8 cellular contexts compared by ENCODE assay signal in the genomic region with DNA sequence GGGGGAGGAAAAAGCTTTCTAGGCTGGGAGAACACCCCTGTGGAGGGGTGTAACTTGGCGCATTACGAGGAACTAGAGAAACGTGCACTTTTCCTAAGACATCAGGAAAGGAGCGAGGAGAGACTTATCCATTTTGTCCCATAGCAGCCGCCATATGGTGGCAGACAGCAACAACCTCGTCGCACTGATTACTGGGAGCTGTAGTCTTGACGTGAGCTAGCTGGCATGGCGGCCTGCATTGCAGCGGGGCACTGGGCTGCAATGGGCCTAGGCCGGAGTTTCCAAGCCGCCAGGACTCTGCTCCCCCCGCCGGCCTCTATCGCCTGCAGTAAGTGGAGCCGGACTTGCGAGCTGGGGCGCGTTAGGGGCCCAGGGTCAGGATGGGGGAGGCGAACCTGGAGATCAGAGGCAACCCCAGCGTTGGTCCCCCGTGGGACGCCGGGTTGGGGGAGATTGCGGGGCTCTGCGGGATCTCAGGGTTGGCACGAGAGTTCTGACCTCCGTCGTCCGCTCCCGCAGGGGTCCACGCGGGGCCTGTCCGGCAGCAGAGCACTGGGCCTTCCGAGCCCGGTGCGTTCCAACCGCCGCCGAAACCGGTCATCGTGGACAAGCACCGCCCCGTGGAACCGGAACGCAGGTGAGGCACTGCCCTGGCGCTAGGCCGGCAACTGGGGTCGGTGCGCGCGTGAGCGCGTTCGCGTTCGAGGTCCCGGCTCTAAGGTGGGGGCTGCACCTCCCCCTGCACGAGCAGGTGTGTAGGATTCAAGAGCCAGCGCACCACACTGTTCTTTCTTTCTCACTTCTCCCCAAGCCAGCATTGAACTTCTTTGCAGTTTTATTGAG. TPM values are rescaled to one million over a fixed set of nuclear protein-coding genes. Genes with fewer than 3 reads are reported as not detected.
DNase-seq lines count a peak whose midpoint lies in the region; ATAC-seq and TF ChIP-seq lines count a peak whose summit lies in the region.

TSS of gene MRPL19 (plus strand) at position 201 of the 843 bp plus-strand sequence. CDS start at position 226, 25 bp downstream.

- no peaks in the 10 kb centered on the region for H3K9me3 ChIP-seq in liver (ENCODE audit: control insufficient read depth in 4 of 4, low read length in 3 of 4)

- TF ChIP-seq RAD21 in liver (IDR thresholded peaks at IDR 0.05): peak in 1 of 2 donors; percentile 8

- no peaks in the 10 kb centered on the region for H3K27me3 ChIP-seq in liver (ENCODE audit: control insufficient read depth in 4 of 4, insufficient read depth in 4 of 4, low read length in 3 of 4)

- peak within 1 kb of the TSS; percentile 90 to 94 for H3K9ac ChIP-seq in liver (ENCODE audit: low read depth in 1 of 2, low read length in 2 of 2)

- H3K36me3 ChIP-seq in liver (ENCODE audit: control insufficient read depth in 4 of 4, insufficient read depth in 3 of 4, low read depth in 1 of 4, low read length in 3 of 4): peaks cover 0 to 12% (median 4%) of the 10 kb centered on the region in 4 donors

- WGBS in liver: under 1% methylated on average over 60 of the region's 60 CpGs

- TF ChIP-seq CTCF in liver (IDR thresholded peaks at IDR 0.05; ENCODE audit: low read depth, low read length, missing input control): peak; percentile 1

- H3K27ac ChIP-seq in liver (ENCODE audit: low read depth in 1 of 2, low read length in 2 of 2): peak within 1 kb of the TSS; percentile 80 to 93

- peak within 1 kb of the TSS; percentile 86 to 96 (median 92) for H3K4me3 ChIP-seq in liver (ENCODE audit: low read depth in 1 of 3, low read length in 3 of 3)

- DNase-seq in CD1c-positive myeloid dendritic cell (ENCODE audit: extremely low spot score) (peak; percentile 83), NCI-H748 treated with DMSO at 0.1 percent for 48 hours (lab: John Stamatoyannopoulos, UW) (peak; percentile 62), dermis microvascular lymphatic vessel endothelial cell (ENCODE audit: low read depth in 2 of 2) (peak; percentile 84 to 93)
- peak; percentile 62 to 70 for DNase-seq in activated CD4-positive, alpha-beta T cell treated with anti-CD3 and anti-CD28 coated beads, Interleukin-2, amount 50 U/mL, for 4 hours
- DNase-seq in stimulated activated CD4-positive, alpha-beta T cell treated with anti-CD3 and anti-CD28 coated beads, Interleukin-4, amount 100 ng/mL, for 1 hour: peak; percentile 69

- peaks cover 0 to 9% (median 7%) of the 10 kb centered on the region in 4 donors for H3K4me1 ChIP-seq in liver (ENCODE audit: control insufficient read depth in 4 of 4, insufficient read depth in 4 of 4, low read length in 3 of 4)

- peak; percentile 98 for ATAC-seq in GM19395 (IDR thresholded peaks at IDR 0.05; ENCODE audit: unreplicated experiment)
- ATAC-seq in HG03558 (IDR thresholded peaks at IDR 0.05; ENCODE audit: extremely low read depth, unreplicated experiment): peak; percentile 92

TF ChIP-seq in liver, 16 proteins besides CTCF, POLR2A, EP300 and RAD21:
- TF ChIP-seq HNF4A (conservative IDR thresholded peaks at IDR 0.05) (peak in 1 of 2 donors; percentile 14), TAF1 (conservative IDR thresholded peaks at IDR 0.05) (peak; percentile 59), RXRA (IDR thresholded peaks at IDR 0.05) (peak in 1 of 2 donors; percentile 29), JUND (IDR thresholded peaks at IDR 0.05) (no peak), SP1 (IDR thresholded peaks at IDR 0.05) (no peak), FOXA2 (IDR thresholded peaks at IDR 0.05) (no peak), NR2F2 (IDR thresholded peaks at IDR 0.05) (no peak), YY1 (IDR thresholded peaks at IDR 0.05) (peak; percentile 98), GABPA (IDR thresholded peaks at IDR 0.05 in 1 of 2, conservative IDR thresholded peaks at IDR 0.05 in 1 of 2) (peak in 1 of 2 donors; percentile 59), MAX (IDR thresholded peaks at IDR 0.05) (peak; percentile 62), FOXA1 (IDR thresholded peaks at IDR 0.05) (no peak), HNF4G (IDR thresholded peaks at IDR 0.05) (no peak), EGR1 (IDR thresholded peaks at IDR 0.05; ENCODE audit: low read depth in 2 of 2) (no peak)
- TF ChIP-seq, protein P1, sequence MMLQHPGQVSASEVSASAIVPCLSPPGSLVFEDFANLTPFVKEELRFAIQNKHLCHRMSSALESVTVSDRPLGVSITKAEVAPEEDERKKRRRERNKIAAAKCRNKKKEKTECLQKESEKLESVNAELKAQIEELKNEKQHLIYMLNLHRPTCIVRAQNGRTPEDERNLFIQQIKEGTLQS (IDR thresholded peaks at IDR 0.05): no peak
- TF ChIP-seq, protein P2, sequence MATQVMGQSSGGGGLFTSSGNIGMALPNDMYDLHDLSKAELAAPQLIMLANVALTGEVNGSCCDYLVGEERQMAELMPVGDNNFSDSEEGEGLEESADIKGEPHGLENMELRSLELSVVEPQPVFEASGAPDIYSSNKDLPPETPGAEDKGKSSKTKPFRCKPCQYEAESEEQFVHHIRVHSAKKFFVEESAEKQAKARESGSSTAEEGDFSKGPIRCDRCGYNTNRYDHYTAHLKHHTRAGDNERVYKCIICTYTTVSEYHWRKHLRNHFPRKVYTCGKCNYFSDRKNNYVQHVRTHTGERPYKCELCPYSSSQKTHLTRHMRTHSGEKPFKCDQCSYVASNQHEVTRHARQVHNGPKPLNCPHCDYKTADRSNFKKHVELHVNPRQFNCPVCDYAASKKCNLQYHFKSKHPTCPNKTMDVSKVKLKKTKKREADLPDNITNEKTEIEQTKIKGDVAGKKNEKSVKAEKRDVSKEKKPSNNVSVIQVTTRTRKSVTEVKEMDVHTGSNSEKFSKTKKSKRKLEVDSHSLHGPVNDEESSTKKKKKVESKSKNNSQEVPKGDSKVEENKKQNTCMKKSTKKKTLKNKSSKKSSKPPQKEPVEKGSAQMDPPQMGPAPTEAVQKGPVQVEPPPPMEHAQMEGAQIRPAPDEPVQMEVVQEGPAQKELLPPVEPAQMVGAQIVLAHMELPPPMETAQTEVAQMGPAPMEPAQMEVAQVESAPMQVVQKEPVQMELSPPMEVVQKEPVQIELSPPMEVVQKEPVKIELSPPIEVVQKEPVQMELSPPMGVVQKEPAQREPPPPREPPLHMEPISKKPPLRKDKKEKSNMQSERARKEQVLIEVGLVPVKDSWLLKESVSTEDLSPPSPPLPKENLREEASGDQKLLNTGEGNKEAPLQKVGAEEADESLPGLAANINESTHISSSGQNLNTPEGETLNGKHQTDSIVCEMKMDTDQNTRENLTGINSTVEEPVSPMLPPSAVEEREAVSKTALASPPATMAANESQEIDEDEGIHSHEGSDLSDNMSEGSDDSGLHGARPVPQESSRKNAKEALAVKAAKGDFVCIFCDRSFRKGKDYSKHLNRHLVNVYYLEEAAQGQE (IDR thresholded peaks at IDR 0.05): peak; percentile 68
- TF ChIP-seq, protein P3, sequence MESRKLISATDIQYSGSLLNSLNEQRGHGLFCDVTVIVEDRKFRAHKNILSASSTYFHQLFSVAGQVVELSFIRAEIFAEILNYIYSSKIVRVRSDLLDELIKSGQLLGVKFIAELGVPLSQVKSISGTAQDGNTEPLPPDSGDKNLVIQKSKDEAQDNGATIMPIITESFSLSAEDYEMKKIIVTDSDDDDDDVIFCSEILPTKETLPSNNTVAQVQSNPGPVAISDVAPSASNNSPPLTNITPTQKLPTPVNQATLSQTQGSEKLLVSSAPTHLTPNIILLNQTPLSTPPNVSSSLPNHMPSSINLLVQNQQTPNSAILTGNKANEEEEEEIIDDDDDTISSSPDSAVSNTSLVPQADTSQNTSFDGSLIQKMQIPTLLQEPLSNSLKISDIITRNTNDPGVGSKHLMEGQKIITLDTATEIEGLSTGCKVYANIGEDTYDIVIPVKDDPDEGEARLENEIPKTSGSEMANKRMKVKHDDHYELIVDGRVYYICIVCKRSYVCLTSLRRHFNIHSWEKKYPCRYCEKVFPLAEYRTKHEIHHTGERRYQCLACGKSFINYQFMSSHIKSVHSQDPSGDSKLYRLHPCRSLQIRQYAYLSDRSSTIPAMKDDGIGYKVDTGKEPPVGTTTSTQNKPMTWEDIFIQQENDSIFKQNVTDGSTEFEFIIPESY (IDR thresholded peaks at IDR 0.05): peak; percentile 94

RNA-seq across cellular contexts. Expression of gene MRPL19, which starts in this region (rescaled TPM):
- 22.9 and 36.5 TPM in 2 replicates for total RNA-seq in dermis microvascular lymphatic vessel endothelial cell
- total RNA-seq in liver: 10 to 100 TPM; 34.8 to 35.6 TPM
- 10 to 100 TPM; 49.5 to 58.5 TPM for polyA plus RNA-seq in liver

Comparison
In these comparisons a context has a peak if more than half of its experiments do, and no peak if none do; other contexts are left out.
1. Peak in every context shown above with its lines: DNase-seq, ATAC-seq, H3K4me3 ChIP-seq and H3K27ac ChIP-seq.